In genomic region chr12:57954768-57955167, GRCh38 we compare ENCODE assay signal across 15 cellular contexts. TPM values are rescaled to one million over a fixed set of nuclear protein-coding genes. Genes with fewer than 3 reads are reported as not detected.
DNase-seq lines count a peak whose midpoint lies in the region; FAIRE-seq and TF ChIP-seq lines count a peak whose summit lies in the region.
"Had no signal": no experiment of that assay in that cellular context is flagged by ENCODE, and none has a peak within 500 bp of the region (broad histone marks: within the 10 kb centered on the region; RNA-seq: fewer than 3 reads in every experiment).

No MANE protein-coding gene starts in this region.

- H2AFZ ChIP-seq in osteoblast (ENCODE audit: low read length) = peak overlapping the region; percentile 36

- H3K9me3 Mint-ChIP-seq in activated T-helper 2 cell treated with anti-CD3 and anti-CD28 coated beads, Interferon-gamma antibody, Interleukin-2, Interleukin-4, amounts not matched to agents 10 μg/mL and 5 μg/mL and 100 μg/mL, durations not matched to agents 14 hours and 24 hours and 36 hours = peaks cover 17% of the 10 kb centered on the region
- H3K9me3 Mint-ChIP-seq in activated T-helper 1 cell treated with anti-CD3 and anti-CD28 coated beads, Interleukin-12 subunit alpha, Interleukin-12 subunit beta, Interleukin-2, Interleukin-4 antibody, amounts not matched to agents 30 ng/mL and 10 ng/mL and 1 ng/mL, durations not matched to agents 14 hours and 24 hours and 36 hours = peaks cover 10% of the 10 kb centered on the region

- in situ Hi-C loops in G401 (cut with HindIII; ENCODE audit: low sequenced_read_pairs) = no loop called here

- no peak overlapping the region for H3K27ac ChIP-seq in osteoblast (ENCODE audit: low read depth, low read length)
- H3K27ac ChIP-seq: BLaER1 treated with 17β-estradiol and CSF1 and Interleukin-3, amounts not matched to agents 10 nM and 100 nM had no signal

- H3K79me2 ChIP-seq in osteoblast (ENCODE audit: insufficient read depth, low read length) = no peaks in the 10 kb centered on the region

- FAIRE-seq in bronchial epithelial cell (lab: Jason Lieb, UNC) = peak; percentile 28
- FAIRE-seq: GM12878, H1, HepG2 had no signal

- H3K27ac Mint-ChIP-seq in activated T-helper 2 cell treated with anti-CD3 and anti-CD28 coated beads, Interferon-gamma antibody, Interleukin-2, Interleukin-4, amounts not matched to agents 10 μg/mL and 5 μg/mL and 100 μg/mL, durations not matched to agents 14 hours and 24 hours and 36 hours = peak overlapping the region; percentile 14
- H3K27ac Mint-ChIP-seq in activated T-helper 1 cell treated with anti-CD3 and anti-CD28 coated beads, Interleukin-12 subunit alpha, Interleukin-12 subunit beta, Interleukin-2, Interleukin-4 antibody, amounts not matched to agents 30 ng/mL and 10 ng/mL and 1 ng/mL, durations not matched to agents 14 hours and 24 hours and 36 hours = no peak overlapping the region
- H3K27ac Mint-ChIP-seq: B cell; CD8-positive, alpha-beta T cell had no signal

- H3K4me1 ChIP-seq in osteoblast (ENCODE audit: insufficient read depth, low read length) = no peaks in the 10 kb centered on the region
- H3K4me1 ChIP-seq: BLaER1 treated with 17β-estradiol and CSF1 and Interleukin-3, amounts not matched to agents 10 nM and 100 nM had no signal

- H3K36me3 Mint-ChIP-seq in activated T-helper 2 cell treated with anti-CD3 and anti-CD28 coated beads, Interferon-gamma antibody, Interleukin-2, Interleukin-4, amounts not matched to agents 10 μg/mL and 5 μg/mL and 100 μg/mL, durations not matched to agents 14 hours and 24 hours and 36 hours (ENCODE audit: low read depth) = peaks cover 79% of the 10 kb centered on the region
- H3K36me3 Mint-ChIP-seq in activated T-helper 1 cell treated with anti-CD3 and anti-CD28 coated beads, Interleukin-12 subunit alpha, Interleukin-12 subunit beta, Interleukin-2, Interleukin-4 antibody, amounts not matched to agents 30 ng/mL and 10 ng/mL and 1 ng/mL, durations not matched to agents 14 hours and 24 hours and 36 hours (ENCODE audit: low read depth) = peaks cover 52% of the 10 kb centered on the region

- no peaks in the 10 kb centered on the region for H3K27me3 Mint-ChIP-seq in activated T-helper 2 cell treated with anti-CD3 and anti-CD28 coated beads, Interferon-gamma antibody, Interleukin-2, Interleukin-4, amounts not matched to agents 10 μg/mL and 5 μg/mL and 100 μg/mL, durations not matched to agents 14 hours and 24 hours and 36 hours (ENCODE audit: low read depth)
- H3K27me3 Mint-ChIP-seq in activated T-helper 1 cell treated with anti-CD3 and anti-CD28 coated beads, Interleukin-12 subunit alpha, Interleukin-12 subunit beta, Interleukin-2, Interleukin-4 antibody, amounts not matched to agents 30 ng/mL and 10 ng/mL and 1 ng/mL, durations not matched to agents 14 hours and 24 hours and 36 hours (ENCODE audit: insufficient read depth) = no peaks in the 10 kb centered on the region
- H3K27me3 Mint-ChIP-seq: B cell had no signal

- no peak overlapping the region for H3K4me3 Mint-ChIP-seq in activated T-helper 2 cell treated with anti-CD3 and anti-CD28 coated beads, Interferon-gamma antibody, Interleukin-2, Interleukin-4, amounts not matched to agents 10 μg/mL and 5 μg/mL and 100 μg/mL, durations not matched to agents 14 hours and 24 hours and 36 hours (ENCODE audit: low read depth)
- no peak overlapping the region for H3K4me3 Mint-ChIP-seq in activated T-helper 1 cell treated with anti-CD3 and anti-CD28 coated beads, Interleukin-12 subunit alpha, Interleukin-12 subunit beta, Interleukin-2, Interleukin-4 antibody, amounts not matched to agents 30 ng/mL and 10 ng/mL and 1 ng/mL, durations not matched to agents 14 hours and 24 hours and 36 hours
- H3K4me3 Mint-ChIP-seq: B cell; CD8-positive, alpha-beta T cell; H9 had no signal

- H3K4me3 ChIP-seq in bronchial epithelial cell (ENCODE audit: low read depth, low read length) = no peak overlapping the region
- no peak overlapping the region for H3K4me3 ChIP-seq in osteoblast (ENCODE audit: insufficient read depth, low read length)
- H3K4me3 ChIP-seq: BLaER1 treated with 17β-estradiol and CSF1 and Interleukin-3, amounts not matched to agents 10 nM and 100 nM; GM12878 had no signal

- intact Hi-C loops in activated T-helper 2 cell treated with anti-CD3 and anti-CD28 coated beads, Interferon-gamma antibody, Interleukin-2, Interleukin-4, amounts not matched to agents 10 μg/mL and 5 μg/mL and 100 μg/mL, durations not matched to agents 14 hours and 24 hours and 36 hours (cut with micrococcal nuclease) = no loop called here
- intact Hi-C loops in activated T-helper 1 cell treated with anti-CD3 and anti-CD28 coated beads, Interleukin-12 subunit alpha, Interleukin-12 subunit beta, Interleukin-2, Interleukin-4 antibody, amounts not matched to agents 30 ng/mL and 10 ng/mL and 1 ng/mL, durations not matched to agents 14 hours and 24 hours and 36 hours (cut with micrococcal nuclease) = no loop called here

- TF ChIP-seq CTCF in bronchial epithelial cell (IDR thresholded peaks at IDR 0.05; ENCODE audit: insufficient read depth, low read length, severe bottlenecking) (no peak), osteoblast (IDR thresholded peaks at IDR 0.05; ENCODE audit: extremely low read depth, low read depth, low read length) (no peak)

- H3K36me3 ChIP-seq in bronchial epithelial cell (ENCODE audit: control insufficient read depth, insufficient read depth, low read length) = peaks cover 3% of the 10 kb centered on the region
- H3K36me3 ChIP-seq in osteoblast (ENCODE audit: insufficient read depth, low read length) = peaks cover 4% of the 10 kb centered on the region

- no peaks in the 10 kb centered on the region for H3K9me3 ChIP-seq in osteoblast (ENCODE audit: low read depth, low read length)

- no peak overlapping the region for H3K4me2 ChIP-seq in osteoblast (ENCODE audit: insufficient read depth, low read length)
- H3K4me2 ChIP-seq: BLaER1 treated with 17β-estradiol and CSF1 and Interleukin-3, amounts not matched to agents 10 nM and 100 nM had no signal

- peaks cover 9% of the 10 kb centered on the region for H3K4me1 Mint-ChIP-seq in activated T-helper 2 cell treated with anti-CD3 and anti-CD28 coated beads, Interferon-gamma antibody, Interleukin-2, Interleukin-4, amounts not matched to agents 10 μg/mL and 5 μg/mL and 100 μg/mL, durations not matched to agents 14 hours and 24 hours and 36 hours (ENCODE audit: low read depth)
- H3K4me1 Mint-ChIP-seq in activated T-helper 1 cell treated with anti-CD3 and anti-CD28 coated beads, Interleukin-12 subunit alpha, Interleukin-12 subunit beta, Interleukin-2, Interleukin-4 antibody, amounts not matched to agents 30 ng/mL and 10 ng/mL and 1 ng/mL, durations not matched to agents 14 hours and 24 hours and 36 hours (ENCODE audit: low read depth) = no peaks in the 10 kb centered on the region
- H3K4me1 Mint-ChIP-seq: B cell, H9 had no signal

- peak; percentile 11 for DNase-seq in G401 (ENCODE audit: low spot score)
- DNase-seq in activated T-helper 2 cell treated with anti-CD3 and anti-CD28 coated beads, Interferon-gamma antibody, Interleukin-2, Interleukin-4, amounts not matched to agents 10 μg/mL and 5 μg/mL and 100 μg/mL, durations not matched to agents 14 hours and 24 hours and 36 hours (ENCODE audit: low spot score) = no peak
- no peak for DNase-seq in bronchial epithelial cell (ENCODE audit: low read depth)
- no peak for DNase-seq in osteoblast (ENCODE audit: insufficient read length, low spot score, missing footprints)
- no peak for DNase-seq in activated T-helper 1 cell treated with anti-CD3 and anti-CD28 coated beads, Interleukin-12 subunit alpha, Interleukin-12 subunit beta, Interleukin-2, Interleukin-4 antibody, amounts not matched to agents 30 ng/mL and 10 ng/mL and 1 ng/mL, durations not matched to agents 14 hours and 24 hours and 36 hours (ENCODE audit: low spot score)
- no peak for DNase-seq in hypothalamus (lab: John Stamatoyannopoulos, UW)
- DNase-seq: Calu3; CD8-positive, alpha-beta T cell; DMS79 treated with DMSO at 0.1 percent for 48 hours; H9 had no signal

- H4K20me1 ChIP-seq in osteoblast (ENCODE audit: insufficient read depth, low read length) = no peaks in the 10 kb centered on the region
- H4K20me1 ChIP-seq: BLaER1 treated with 17β-estradiol and CSF1 and Interleukin-3, amounts not matched to agents 10 nM and 100 nM had no signal

- H3K27me3 ChIP-seq in bronchial epithelial cell (ENCODE audit: control insufficient read depth, insufficient read depth, low read length) (no peaks in the 10 kb centered on the region), osteoblast (ENCODE audit: insufficient read depth, low read length) (no peaks in the 10 kb centered on the region)
- H3K27me3 ChIP-seq: BLaER1 treated with 17β-estradiol and CSF1 and Interleukin-3, amounts not matched to agents 10 nM and 100 nM had no signal

RNA-seq across cellular contexts. Expression of gene ATP23, which starts 13.4 kb away (rescaled TPM):
- 16.9 and 35.0 TPM in 2 replicates for total RNA-seq in G401 (2014; rRNA removed; shearing (Covaris generic))
- total RNA-seq in activated T-helper 2 cell treated with anti-CD3 and anti-CD28 coated beads, Interferon-gamma antibody, Interleukin-2, Interleukin-4, amounts not matched to agents 10 μg/mL and 5 μg/mL and 100 μg/mL, durations not matched to agents 14 hours and 24 hours and 36 hours = 10.8 and 12.7 TPM in 2 replicates
- total RNA-seq in bronchial epithelial cell (6.6 and 10.8 TPM in 2 replicates), osteoblast (5.1 and 6.2 TPM in 2 replicates)
- total RNA-seq in activated T-helper 1 cell treated with anti-CD3 and anti-CD28 coated beads, Interleukin-12 subunit alpha, Interleukin-12 subunit beta, Interleukin-2, Interleukin-4 antibody, amounts not matched to agents 30 ng/mL and 10 ng/mL and 1 ng/mL, durations not matched to agents 14 hours and 24 hours and 36 hours = 7.3 and 8.7 TPM in 2 replicates
